1 cellular context compared by ENCODE assay signal in genomic region chr12:47095446-47096236, GRCh38.
A peak's percentile ranks its signal among the peaks of the same experiment; 100 is the strongest.
TF ChIP-seq lines count a peak whose summit lies in the region.

No MANE protein-coding gene starts in this region.

TF ChIP-seq in A549, 52 proteins besides CTCF, POLR2A, EP300 and RAD21 (continued from another document):
- TF ChIP-seq REST (IDR thresholded peaks at IDR 0.05) (no peak), SMC3 (IDR thresholded peaks at IDR 0.05) (peak; percentile 54; the same call in 2 of the 3 replicates), MAX (IDR thresholded peaks at IDR 0.05) (peak; percentile 86), PHF8 (IDR thresholded peaks at IDR 0.05; ENCODE audit: borderline replicate concordance, low read depth) (no peak), EHMT2 (IDR thresholded peaks at IDR 0.05; ENCODE audit: low read depth) (no peak), SREBF2 (IDR thresholded peaks at IDR 0.05) (no peak), ZSCAN20 (CRISPR knock-in tag; IDR thresholded peaks at IDR 0.05) (no peak), CEBPB (IDR thresholded peaks at IDR 0.05) (peak in 1 of 2 experiments; percentile 79; a peak in 1 of 4 replicates), HMGXB4 (CRISPR knock-in tag; IDR thresholded peaks at IDR 0.05; ENCODE audit: borderline replicate concordance) (no peak)
TF ChIP-seq in A549: peak in this region for 13.
